8 cellular contexts compared by ENCODE assay signal in genomic region chr2:106582431-106583143, GRCh38.
A peak's percentile ranks its signal among the peaks of the same experiment; 100 is the strongest.
DNase-seq lines count a peak whose midpoint lies in the region; ATAC-seq and TF ChIP-seq lines count a peak whose summit lies in the region.

No MANE protein-coding gene starts in this region.

- ATAC-seq in GM19035 (IDR thresholded peaks at IDR 0.05; ENCODE audit: unreplicated experiment) (peak; percentile 71), HG03378 (IDR thresholded peaks at IDR 0.05; ENCODE audit: unreplicated experiment) (peak; percentile 70), memory B cell (ENCODE audit: low read depth) (peak; percentile 63)

- peak; percentile 59 for DNase-seq in BE2C
- peak; percentile 53 for DNase-seq in NCI-H524 treated with DMSO at 0.1 percent for 48 hours (lab: John Stamatoyannopoulos, UW)
- DNase-seq in activated CD4-positive, alpha-beta T cell treated with anti-CD3 and anti-CD28 coated beads, Interleukin-2, amount 50 U/mL, for 4 hours = peak; percentile 50 to 52
- DNase-seq in effector CD8-positive, alpha-beta T cell (lab: John Stamatoyannopoulos, UW) = peak; percentile 34
- DNase-seq in memory B cell (ENCODE audit: low spot score in 2 of 2) = peak; percentile 41 to 58
- DNase-seq in stimulated activated CD8-positive, alpha-beta memory T cell treated with anti-CD3 and anti-CD28 coated beads, Interleukin-15, amount 100 ng/mL, for 24 hours (ENCODE audit: low read depth) = peak; percentile 8

- peaks cover 9% of the 10 kb centered on the region for H3K27me3 Mint-ChIP-seq in memory B cell

- H3K36me3 ChIP-seq in BE2C = no peaks in the 10 kb centered on the region

- no peaks in the 10 kb centered on the region for H3K36me3 Mint-ChIP-seq in memory B cell

- H3K4me3 ChIP-seq in BE2C (ENCODE audit: low read depth, low read length) = peak overlapping the region; percentile 32

- H3K4me3 Mint-ChIP-seq in memory B cell = peak overlapping the region; percentile 43

- H3K4me1 ChIP-seq in BE2C = no peaks in the 10 kb centered on the region

- no peak overlapping the region for H3K27ac Mint-ChIP-seq in memory B cell

- peak; percentile 81 for TF ChIP-seq CTCF in BE2C (IDR thresholded peaks at IDR 0.05; ENCODE audit: low read depth, low read length)

- H3K27me3 ChIP-seq in BE2C = no peaks in the 10 kb centered on the region

- no peaks in the 10 kb centered on the region; the same call in 1 of the 2 replicates for H3K9me3 ChIP-seq in BE2C

- H3K9me3 Mint-ChIP-seq in memory B cell = no peaks in the 10 kb centered on the region

- peaks cover 6% of the 10 kb centered on the region for H3K4me1 Mint-ChIP-seq in memory B cell

Comparison
In these comparisons a context has a peak if more than half of its experiments do, and no peak if none do; other contexts are left out.
1. Peak in every context shown above with its lines: DNase-seq, ATAC-seq and H3K4me3 ChIP-seq.
2. DNase-seq: peak in every context shown above with its lines; median percentile 59 in BE2C; 53 in NCI-H524 treated with DMSO at 0.1 percent for 48 hours; 51 in activated CD4-positive, alpha-beta T cell treated with anti-CD3 and anti-CD28 coated beads, Interleukin-2, amount 50 U/mL, for 4 hours; 50 in memory B cell; 34 in effector CD8-positive, alpha-beta T cell; 8 in stimulated activated CD8-positive, alpha-beta memory T cell treated with anti-CD3 and anti-CD28 coated beads, Interleukin-15, amount 100 ng/mL, for 24 hours.